ENCODE assay signal across 17 cellular contexts in the genomic region with DNA sequence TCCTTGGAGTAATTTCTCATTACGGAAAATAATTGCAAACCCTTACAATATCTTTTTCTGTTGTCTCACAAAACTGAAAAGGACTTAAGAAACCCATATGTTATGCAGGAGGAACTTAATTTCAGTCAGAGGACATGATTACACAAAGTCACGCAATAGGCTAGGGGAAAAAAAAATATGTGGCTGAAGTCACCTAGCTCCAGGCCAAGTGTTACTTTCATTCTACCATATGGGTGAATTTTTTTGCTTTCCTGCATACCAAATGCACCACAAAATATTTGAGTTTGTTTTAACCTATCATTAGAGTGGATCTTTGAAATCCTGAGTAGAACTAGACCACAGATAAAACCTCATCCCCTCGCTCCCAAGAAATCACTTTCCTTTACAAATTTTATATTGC.
"Had no signal": no experiment of that assay in that cellular context is flagged by ENCODE, and none has a peak within 500 bp of the region (broad histone marks: within the 10 kb centered on the region; RNA-seq: fewer than 3 reads in every experiment).

No MANE protein-coding gene starts in this region.

- FAIRE-seq: keratinocyte, pancreas had no signal

- H3K27ac Mint-ChIP-seq: activated naive CD4-positive, alpha-beta T cell treated with anti-CD3 and anti-CD28 coated beads, Interleukin-2, amount 10 ng/mL, durations not matched to agents 7 days and 5 days; naive thymus-derived CD4-positive, alpha-beta T cell had no signal

- H3K4me3 Mint-ChIP-seq: activated naive CD4-positive, alpha-beta T cell treated with anti-CD3 and anti-CD28 coated beads, Interleukin-2, amount 10 ng/mL, durations not matched to agents 7 days and 5 days; naive thymus-derived CD4-positive, alpha-beta T cell had no signal

- H3K4me1 Mint-ChIP-seq: activated naive CD4-positive, alpha-beta T cell treated with anti-CD3 and anti-CD28 coated beads, Interleukin-2, amount 10 ng/mL, durations not matched to agents 7 days and 5 days; naive thymus-derived CD4-positive, alpha-beta T cell had no signal

- ATAC-seq: body of pancreas; esophagus mucosa; left lobe of liver; mucosa of descending colon; naive thymus-derived CD4-positive, alpha-beta T cell; pancreas had no signal

- H3K27ac ChIP-seq: body of pancreas, colonic mucosa, pancreas, thoracic aorta, VCaP had no signal

- H3K4me3 ChIP-seq: body of pancreas, colonic mucosa, mucosa of descending colon, pancreas, thoracic aorta had no signal

- H3K9me3 ChIP-seq: body of pancreas, colonic mucosa, mucosa of descending colon, pancreas, thoracic aorta had no signal

- H3K4me1 ChIP-seq: body of pancreas, colonic mucosa, pancreas had no signal

- DNase-seq: activated CD4-positive, alpha-beta T cell treated with anti-CD3 and anti-CD28 coated beads for 1 hour; activated CD4-positive, alpha-beta T cell treated with anti-CD3 and anti-CD28 coated beads, Interleukin-2, amount 50 U/mL, for 4 hours; activated naive CD4-positive, alpha-beta T cell treated with anti-CD3 and anti-CD28 coated beads, Interleukin-2, amount 10 ng/mL, durations not matched to agents 7 days and 5 days; body of pancreas; caudate nucleus; colonic mucosa; hippocampal formation; mucosa of descending colon; naive thymus-derived CD4-positive, alpha-beta T cell; pancreas; stimulated activated CD4-positive, alpha-beta T cell treated with anti-CD3 and anti-CD28 coated beads, Interleukin-12 subunit alpha, Interleukin-12 subunit beta, amount 100 ng/mL, for 4 hours; stimulated activated CD4-positive, alpha-beta T cell treated with anti-CD3 and anti-CD28 coated beads, Interleukin-2, amount 100 ng/mL, for 24 hours had no signal

- H3K36me3 Mint-ChIP-seq: activated naive CD4-positive, alpha-beta T cell treated with anti-CD3 and anti-CD28 coated beads, Interleukin-2, amount 10 ng/mL, durations not matched to agents 7 days and 5 days; naive thymus-derived CD4-positive, alpha-beta T cell had no signal

- H3K27me3 ChIP-seq: body of pancreas, colonic mucosa, pancreas had no signal

- H3K27me3 Mint-ChIP-seq: activated naive CD4-positive, alpha-beta T cell treated with anti-CD3 and anti-CD28 coated beads, Interleukin-2, amount 10 ng/mL, durations not matched to agents 7 days and 5 days; naive thymus-derived CD4-positive, alpha-beta T cell had no signal
